Comparison of ENCODE assay signal across 7 cellular contexts in genomic region chr10:35090162-35090954, GRCh38.
DNase-seq lines count a peak whose midpoint lies in the region; ATAC-seq lines count a peak whose summit lies in the region.

TSS of gene CUL2 (minus strand) at chr10:35090341. CDS start at chr10:35071317, 19,024 bp downstream.

- peak; percentile 79 for ATAC-seq in GM18517 (IDR thresholded peaks at IDR 0.05; ENCODE audit: unreplicated experiment)
- ATAC-seq in HG03025 (IDR thresholded peaks at IDR 0.05; ENCODE audit: low FRiP score, unreplicated experiment): peak; percentile 92

- DNase-seq in NCI-H2029 treated with DMSO at 0.1 percent for 48 hours (lab: John Stamatoyannopoulos, UW) (peak; percentile 33), T1000 (lab: John Stamatoyannopoulos, UW) (peak; percentile 87), astrocyte of the hippocampus (ENCODE audit: low read depth, low spot score) (peak; percentile 98), hippocampal formation (lab: John Stamatoyannopoulos, UW) (peak; percentile 91 to 95), retina (peak; percentile 97)

Comparison
In these comparisons a context has a peak if more than half of its experiments do, and no peak if none do; other contexts are left out.
1. Peak in every context shown above with its lines: DNase-seq and ATAC-seq.
2. DNase-seq: peak in every context shown above with its lines; median percentile 98 in astrocyte of the hippocampus; 97 in retina; 93 in hippocampal formation; 87 in T1000; 33 in NCI-H2029 treated with DMSO at 0.1 percent for 48 hours.